In the genomic region with DNA sequence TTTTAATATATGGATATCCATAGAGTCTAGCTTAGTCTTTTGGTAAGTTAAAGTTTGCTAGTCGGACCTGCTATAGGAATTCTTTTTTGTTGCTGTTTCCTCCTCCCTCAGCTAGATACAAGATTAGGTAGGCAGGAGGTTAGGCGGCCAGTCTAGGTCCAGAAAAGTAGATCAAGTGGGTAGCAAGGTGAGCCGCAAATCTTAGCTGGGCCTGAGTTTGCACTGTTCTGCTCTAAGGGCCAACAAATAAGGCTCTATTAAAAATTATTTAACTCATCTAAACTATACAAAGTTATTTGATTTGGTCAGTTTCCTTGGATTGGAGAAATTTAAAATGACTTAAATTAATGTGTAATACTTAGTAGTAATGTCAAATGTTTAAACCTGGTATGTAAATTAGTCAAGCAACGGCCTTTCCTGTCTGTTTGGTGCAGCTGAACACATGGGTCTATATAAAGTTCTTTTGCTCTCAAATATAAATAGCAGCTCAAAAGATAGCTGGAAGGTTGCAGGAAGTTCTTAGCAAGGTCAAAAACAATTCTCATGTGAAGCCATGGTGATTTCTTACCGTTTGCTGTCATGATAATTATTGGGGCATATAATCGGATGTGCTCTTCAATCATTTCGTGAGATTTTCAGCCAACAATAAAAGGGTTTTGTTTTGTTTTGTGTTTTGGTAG, we compare ENCODE assay signal across 22 cellular contexts.
DNase-seq lines count a peak whose midpoint lies in the region; FAIRE-seq and TF ChIP-seq lines count a peak whose summit lies in the region.
"Had no signal": no experiment of that assay in that cellular context is flagged by ENCODE, and none has a peak within 500 bp of the region (broad histone marks: within the 10 kb centered on the region; RNA-seq: fewer than 3 reads in every experiment).

No MANE protein-coding gene starts in this region.

- H3K4me1 ChIP-seq in BLaER1 treated with 17β-estradiol and CSF1 and Interleukin-3, amounts not matched to agents 10 nM and 100 nM, result peaks cover 0 to 52% (median 35%) of the 10 kb centered on the region in 10 experiments; a peak in 15 of 20 replicates
- H3K4me1 ChIP-seq in left ventricle myocardium inferior, result peaks cover 39% of the 10 kb centered on the region
- H3K4me1 ChIP-seq: A549 had no signal

- H3K9ac ChIP-seq in BLaER1 treated with 17β-estradiol and CSF1 and Interleukin-3, amounts not matched to agents 10 nM and 100 nM, result no peak overlapping the region
- H3K9ac ChIP-seq in SU-DHL-6 (ENCODE audit: low read length), result no peak overlapping the region
- H3K9ac ChIP-seq: SK-N-SH had no signal

- TF ChIP-seq CTCF in SU-DHL-6 (IDR thresholded peaks at IDR 0.05; ENCODE audit: insufficient read depth, low read length, poor library complexity, severe bottlenecking), result no peak
- no peak for TF ChIP-seq CTCF in left ventricle myocardium inferior (IDR thresholded peaks at IDR 0.05; ENCODE audit: borderline replicate concordance)

- H3K27ac ChIP-seq in BLaER1 treated with 17β-estradiol and CSF1 and Interleukin-3, amounts not matched to agents 10 nM and 100 nM, result peak overlapping the region in 2 of 11 experiments; percentile 11 to 25; a peak in 2 of 22 replicates
- H3K27ac ChIP-seq in SU-DHL-6 (ENCODE audit: low read depth, low read length), result peak overlapping the region; percentile 48; the same call in 1 of the 2 replicates
- peak overlapping the region; percentile 82 for H3K27ac ChIP-seq in left ventricle myocardium inferior (replicated peaks)
- H3K27ac ChIP-seq: A549 had no signal

- peaks cover 0 to 15% (median 0%) of the 10 kb centered on the region in 11 experiments; a peak in 2 of 22 replicates for H3K36me3 ChIP-seq in BLaER1 treated with 17β-estradiol and CSF1 and Interleukin-3, amounts not matched to agents 10 nM and 100 nM
- no peaks in the 10 kb centered on the region for H3K36me3 ChIP-seq in SU-DHL-6 (ENCODE audit: low read length)
- no peaks in the 10 kb centered on the region for H3K36me3 ChIP-seq in left ventricle myocardium inferior

- H3F3A ChIP-seq in SU-DHL-6 (ENCODE audit: insufficient read depth), result no peaks in the 10 kb centered on the region

- H2AFZ ChIP-seq in SU-DHL-6 (ENCODE audit: low read depth, low read length, severe bottlenecking), result no peak overlapping the region

- H4K20me1 ChIP-seq in BLaER1 treated with 17β-estradiol and CSF1 and Interleukin-3, amounts not matched to agents 10 nM and 100 nM, result no peaks in the 10 kb centered on the region
- H4K20me1 ChIP-seq in SU-DHL-6 (ENCODE audit: low read depth, low read length), result no peaks in the 10 kb centered on the region

- peak overlapping the region in 8 of 11 experiments; percentile 47 to 77 (median 60); a peak in 16 of 22 replicates for H3K4me2 ChIP-seq in BLaER1 treated with 17β-estradiol and CSF1 and Interleukin-3, amounts not matched to agents 10 nM and 100 nM
- H3K4me2 ChIP-seq in SU-DHL-6 (ENCODE audit: low read depth, low read length, poor library complexity, severe bottlenecking), result peak overlapping the region; percentile 38
- H3K4me2 ChIP-seq: A549, SK-N-SH had no signal

- H3K9me3 ChIP-seq in BLaER1 treated with 17β-estradiol and CSF1 and Interleukin-3, amounts not matched to agents 10 nM and 100 nM (replicated peaks in 1 of 11), result peaks cover 0 to 19% (median 10%) of the 10 kb centered on the region in 11 experiments; a peak in 9 of 22 replicates
- no peaks in the 10 kb centered on the region for H3K9me3 ChIP-seq in SU-DHL-6 (ENCODE audit: insufficient read depth, low read length)
- H3K9me3 ChIP-seq in left ventricle myocardium inferior (replicated peaks), result no peaks in the 10 kb centered on the region
- H3K9me3 ChIP-seq: A549, SK-N-SH had no signal

- H3K27me3 ChIP-seq in BLaER1 treated with 17β-estradiol and CSF1 and Interleukin-3, amounts not matched to agents 10 nM and 100 nM, result no peaks in the 10 kb centered on the region
- no peaks in the 10 kb centered on the region for H3K27me3 ChIP-seq in SU-DHL-6 (ENCODE audit: low read length)
- H3K27me3 ChIP-seq in left ventricle myocardium inferior (ENCODE audit: low read depth), result no peaks in the 10 kb centered on the region

- H3K9me2 ChIP-seq in SU-DHL-6 (replicated peaks; ENCODE audit: insufficient read depth, low read length), result no peaks in the 10 kb centered on the region
- H3K9me2 ChIP-seq: SK-N-SH had no signal

- DNase-seq in GM19239 (ENCODE audit: insufficient read length, low spot score), result no peak
- DNase-seq in left ventricle myocardium inferior, result no peak
- DNase-seq in NCI-H146 (lab: John Stamatoyannopoulos, UW), result no peak
- DNase-seq in DMS79 (lab: John Stamatoyannopoulos, UW), result no peak
- DNase-seq in stimulated activated CD4-positive, alpha-beta T cell treated with anti-CD3 and anti-CD28 coated beads, Interleukin-4, amount 100 ng/mL, for 4 hours, result no peak
- DNase-seq in activated effector memory CD4-positive, alpha-beta T cell treated with anti-CD3 and anti-CD28 coated beads, Interleukin-2, amount 50 U/mL, for 16 hours, result no peak
- DNase-seq: DND-41, H7, HFFc6, KG1, MV-4-11, NCI-H1417 treated with DMSO at 0.1 percent for 48 hours, NCI-H1930, NCI-H526 treated with DMSO at 0.1 percent for 48 hours, OCI-M1, SHP77 treated with DMSO at 0.1 percent for 48 hours, SK-N-SH, T-helper 1 cell had no signal

- no peaks in the 10 kb centered on the region for H3K79me2 ChIP-seq in SU-DHL-6 (ENCODE audit: insufficient read depth, low read length)

- peak; percentile 84 for FAIRE-seq in GM19239 (lab: Jason Lieb, UNC)
- FAIRE-seq: A549, G401.6 had no signal

- peak overlapping the region in 1 of 10 experiments; percentile 4; a peak in 1 of 20 replicates for H3K4me3 ChIP-seq in BLaER1 treated with 17β-estradiol and CSF1 and Interleukin-3, amounts not matched to agents 10 nM and 100 nM
- H3K4me3 ChIP-seq in SU-DHL-6 (ENCODE audit: insufficient read depth, low read length, poor library complexity, severe bottlenecking) (no peak overlapping the region), left ventricle myocardium inferior (no peak overlapping the region)
- H3K4me3 ChIP-seq: A549 had no signal

- intact Hi-C loops in left ventricle myocardium inferior (cut with micrococcal nuclease), result no loop called here
